16 cellular contexts compared by ENCODE assay signal in the genomic region with DNA sequence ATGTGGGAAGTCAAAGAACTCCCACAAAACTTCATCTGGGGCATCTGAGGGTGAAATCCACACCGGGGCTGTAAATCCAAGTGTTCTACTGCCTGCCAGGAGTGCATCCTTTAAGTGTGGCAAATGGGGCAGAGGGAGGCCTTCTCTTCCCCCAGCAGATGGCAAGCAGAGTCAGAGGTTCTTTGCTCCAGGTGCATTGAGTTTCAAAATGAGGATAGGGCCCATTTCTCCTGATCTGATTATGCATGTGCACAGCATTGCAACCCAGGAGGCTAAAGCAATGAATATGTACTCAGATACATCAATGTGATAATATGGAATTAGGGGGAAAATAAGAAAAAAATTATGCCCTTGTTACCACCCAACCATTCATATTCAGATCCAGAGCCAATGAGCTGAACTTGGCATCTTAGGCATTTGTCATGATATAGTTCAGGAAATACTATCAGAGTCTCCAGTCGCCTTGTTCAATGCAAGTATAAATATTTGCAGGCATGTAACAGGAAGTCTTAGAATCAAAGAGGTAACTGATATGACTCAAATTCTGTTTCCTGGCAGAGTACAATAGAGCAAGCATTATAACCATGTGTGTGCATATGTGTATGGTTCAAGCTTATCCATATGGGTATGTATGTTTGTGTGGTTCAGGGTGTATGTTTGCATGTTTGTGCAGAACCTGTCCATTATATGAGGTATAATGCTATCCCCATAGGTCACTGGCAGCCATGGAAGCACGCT.
"Had no signal": no experiment of that assay in that cellular context is flagged by ENCODE, and none has a peak within 500 bp of the region (broad histone marks: within the 10 kb centered on the region; RNA-seq: fewer than 3 reads in every experiment).

No MANE protein-coding gene starts in this region.

- H3K27ac Mint-ChIP-seq: activated naive CD4-positive, alpha-beta T cell treated with anti-CD3 and anti-CD28 coated beads, Interleukin-2, amount 50 U/mL, for 72 hours; activated T-helper 1 cell treated with anti-CD3 and anti-CD28 coated beads, Interleukin-12 subunit alpha, Interleukin-12 subunit beta, Interleukin-2, Interleukin-4 antibody, amounts not matched to agents 30 ng/mL and 10 ng/mL and 1 ng/mL, durations not matched to agents 14 hours and 24 hours and 36 hours; natural killer cell had no signal

- H3K27me3 ChIP-seq: esophagus squamous epithelium, hepatocyte, neutrophil, right lobe of liver had no signal

- H3K36me3 Mint-ChIP-seq: activated naive CD4-positive, alpha-beta T cell treated with anti-CD3 and anti-CD28 coated beads, Interleukin-2, amount 50 U/mL, for 72 hours; natural killer cell had no signal

- H3K4me1 Mint-ChIP-seq: natural killer cell had no signal

- FAIRE-seq: islet of Langerhans had no signal

- H3K9me3 Mint-ChIP-seq: activated naive CD4-positive, alpha-beta T cell treated with anti-CD3 and anti-CD28 coated beads, Interleukin-2, amount 50 U/mL, for 72 hours; activated T-helper 1 cell treated with anti-CD3 and anti-CD28 coated beads, Interleukin-12 subunit alpha, Interleukin-12 subunit beta, Interleukin-2, Interleukin-4 antibody, amounts not matched to agents 30 ng/mL and 10 ng/mL and 1 ng/mL, durations not matched to agents 14 hours and 24 hours and 36 hours; natural killer cell had no signal

- DNase-seq: activated CD4-positive, alpha-beta T cell treated with anti-CD3 and anti-CD28 coated beads, Interleukin-2, amount 50 U/mL, for 1 hour; activated gamma-delta T cell treated with Interleukin-2 at 50 U/mL for 16 hours; effector CD8-positive, alpha-beta T cell; esophagus squamous epithelium; left cardiac atrium; lower lobe of right lung; natural killer cell; right lobe of liver; stimulated activated CD4-positive, alpha-beta T cell treated with anti-CD3 and anti-CD28 coated beads, Interleukin-4, amount 100 ng/mL, for 1 hour had no signal

- ATAC-seq: left cardiac atrium, lower lobe of right lung, natural killer cell, right lobe of liver had no signal

- H3K4me3 ChIP-seq: esophagus squamous epithelium, hepatocyte, lower lobe of right lung, right lobe of liver, smooth muscle cell, thoracic aorta had no signal

- H3K36me3 ChIP-seq: esophagus squamous epithelium, lower lobe of right lung, neutrophil, right lobe of liver, thoracic aorta had no signal

- H3K4me3 Mint-ChIP-seq: activated T-helper 1 cell treated with anti-CD3 and anti-CD28 coated beads, Interleukin-12 subunit alpha, Interleukin-12 subunit beta, Interleukin-2, Interleukin-4 antibody, amounts not matched to agents 30 ng/mL and 10 ng/mL and 1 ng/mL, durations not matched to agents 14 hours and 24 hours and 36 hours; natural killer cell had no signal
